ENCODE assay signal across 15 cellular contexts in genomic region chr5:95304706-95305105, GRCh38. TPM values are rescaled to one million over a fixed set of nuclear protein-coding genes. Genes with fewer than 3 reads are reported as not detected.
A peak's percentile ranks its signal among the peaks of the same experiment; 100 is the strongest.
DNase-seq lines count a peak whose midpoint lies in the region; ATAC-seq and TF ChIP-seq lines count a peak whose summit lies in the region.
"Had no signal": no experiment of that assay in that cellular context is flagged by ENCODE, and none has a peak within 500 bp of the region (broad histone marks: within the 10 kb centered on the region; RNA-seq: fewer than 3 reads in every experiment).

No MANE protein-coding gene starts in this region.

- no peak for TF ChIP-seq CTCF in epithelial cell of esophagus (IDR thresholded peaks at IDR 0.05; ENCODE audit: insufficient read depth, low read depth, low read length, missing control alignments)

- DNase-seq in HT-29 (ENCODE audit: low spot score) (peak; percentile 16), NCI-H510A treated with DMSO at 0.1 percent for 48 hours (lab: John Stamatoyannopoulos, UW) (peak; percentile 13), epithelial cell of esophagus (ENCODE audit: low read depth) (peak; percentile 61), DMS 273 (lab: John Stamatoyannopoulos, UW; ENCODE audit: unreplicated experiment) (no peak)
- no peak for DNase-seq in activated CD8-positive, alpha-beta memory T cell treated with anti-CD3 and anti-CD28 coated beads, Interleukin-2, amount 50 U/mL, for 4 hours
- DNase-seq: ACHN; BE2C; C1 segment of cervical spinal cord; CD4-positive, CD25-positive, alpha-beta regulatory T cell; CD8-positive, alpha-beta memory T cell; COR-L47; DMS79 treated with DMSO at 0.1 percent for 48 hours; GF-D8; H9 had no signal

- ATAC-seq in GM21526 (IDR thresholded peaks at IDR 0.05; ENCODE audit: low FRiP score, unreplicated experiment) = no peak

- no peak overlapping the region for H3K4me3 ChIP-seq in epithelial cell of esophagus (ENCODE audit: low read length)

RNA-seq across cellular contexts. Expression of gene MCTP1, which starts 19.8 kb away (rescaled TPM):
- total RNA-seq in HT-29 (2014; rRNA removed; shearing (Covaris generic)) = 4.2 and 4.5 TPM in 2 replicates

Comparison
In these comparisons a context has a peak if more than half of its experiments do, and no peak if none do; other contexts are left out.
1. DNase-seq: peak in HT-29 (single experiment), NCI-H510A treated with DMSO at 0.1 percent for 48 hours (single experiment) and epithelial cell of esophagus (single experiment); none in activated CD8-positive, alpha-beta memory T cell treated with anti-CD3 and anti-CD28 coated beads, Interleukin-2, amount 50 U/mL, for 4 hours (single experiment) and DMS 273 (single experiment).